ENCODE assay signal across 13 cellular contexts in the genomic region with DNA sequence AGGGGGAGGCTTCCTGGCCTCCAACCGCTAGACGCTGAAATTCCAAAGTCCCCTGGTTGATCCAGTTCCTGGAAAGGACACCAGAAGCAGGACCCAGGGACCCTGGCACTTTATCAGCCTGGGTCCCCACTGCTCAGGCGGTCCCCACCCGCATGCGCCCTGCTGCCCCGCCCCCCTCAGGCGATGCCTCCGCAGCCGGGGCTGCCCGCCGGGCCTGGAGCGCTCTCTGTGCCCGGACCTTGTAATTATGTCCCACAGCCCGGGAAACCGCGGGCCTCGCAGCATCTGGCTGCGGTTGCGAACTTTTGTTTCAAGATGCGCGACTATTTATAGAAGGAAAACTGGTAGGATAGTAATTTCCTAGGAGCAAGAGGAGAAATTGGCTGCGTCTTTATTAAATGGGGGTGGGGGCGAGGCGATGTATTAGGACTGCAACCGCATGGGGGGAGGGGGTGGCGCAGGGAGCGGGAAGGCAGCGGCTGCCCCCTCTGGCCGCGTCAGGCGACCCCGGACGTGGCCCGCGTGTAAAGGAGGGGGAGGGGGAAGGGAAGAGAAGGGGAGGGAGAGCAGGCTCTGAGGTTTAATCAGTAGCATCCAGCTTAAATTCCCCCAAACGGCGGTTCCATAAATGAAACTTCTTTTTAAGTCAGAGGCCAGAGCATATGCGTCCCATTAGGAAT. TPM values are rescaled to one million over a fixed set of nuclear protein-coding genes. Genes with fewer than 3 reads are reported as not detected.
A peak's percentile ranks its signal among the peaks of the same experiment; 100 is the strongest.
DNase-seq lines count a peak whose midpoint lies in the region; ATAC-seq, FAIRE-seq and TF ChIP-seq lines count a peak whose summit lies in the region.
"Had no signal": no experiment of that assay in that cellular context is flagged by ENCODE, and none has a peak within 500 bp of the region (broad histone marks: within the 10 kb centered on the region; RNA-seq: fewer than 3 reads in every experiment).

No MANE protein-coding gene starts in this region.

- H3K9me3 ChIP-seq in Loucy (ENCODE audit: insufficient read depth, low read depth, low read length) (no peaks in the 10 kb centered on the region), H1 (ENCODE audit: insufficient read depth in 2 of 2, low read depth in 1 of 2, low read length in 1 of 2) (peaks cover 5 to 14% of the 10 kb centered on the region in 2 experiments; a peak in 3 of 4 replicates)
- H3K9me3 ChIP-seq: colonic mucosa had no signal

- H3K79me2 ChIP-seq in Loucy (ENCODE audit: insufficient read depth, low read length), result peaks cover 98% of the 10 kb centered on the region
- H3K79me2 ChIP-seq in H1 (ENCODE audit: control insufficient read depth in 1 of 2, insufficient read depth in 2 of 2, low read length in 2 of 2), result no peaks in the 10 kb centered on the region

- H4K20me1 ChIP-seq in Loucy (ENCODE audit: insufficient read depth, low read length, poor library complexity, severe bottlenecking) (peaks cover 25% of the 10 kb centered on the region), H1 (replicated peaks in 1 of 2; ENCODE audit: control insufficient read depth in 1 of 2, insufficient read depth in 2 of 2, low read length in 2 of 2) (peaks cover 0 to 15% of the 10 kb centered on the region in 2 experiments)

- peak overlapping the region; percentile 27 for H3K4me3 ChIP-seq in BJ (ENCODE audit: low read depth, low read length)
- H3K4me3 ChIP-seq in Loucy (ENCODE audit: low read length, poor library complexity, severe bottlenecking), result peak overlapping the region; percentile 88
- peak overlapping the region; percentile 2 to 58 (median 22); a peak in 6 of 8 replicates for H3K4me3 ChIP-seq in H1 (ENCODE audit: extremely low read depth in 1 of 4, insufficient read depth in 2 of 4, low read depth in 3 of 4, low read length in 4 of 4)
- H3K4me3 ChIP-seq: colonic mucosa, lung had no signal

- no peak for FAIRE-seq in H1 (lab: Jason Lieb, UNC)

- no peak overlapping the region for H3K27ac Mint-ChIP-seq in neural crest cell (ENCODE audit: unreplicated experiment)

- peak overlapping the region; percentile 48 for H3K18ac ChIP-seq in H1 (ENCODE audit: extremely low read depth, low read length)

- WGBS in H1 (ENCODE audit: extremely low coverage in 1 of 2, insufficient coverage in 1 of 2, insufficient read length in 1 of 2, insufficient replicate concordance in 2 of 2, low coverage in 1 of 2, low lambda C conversion rate in 2 of 2, missing lambda C conversion rate in 1 of 2), 2 experiments, result 7% methylated on average over 20 of the region's 38 CpGs; no CpG with 5 or more reads in 1 of the 2 experiments

- peak overlapping the region; percentile 25; the same call in 1 of the 2 replicates for H4K8ac ChIP-seq in H1 (ENCODE audit: extremely low read depth, insufficient read depth, low read length)

- H3K36me3 Mint-ChIP-seq in neural crest cell (ENCODE audit: low read depth), result peaks cover 2% of the 10 kb centered on the region

- no peak overlapping the region for H2BK5ac ChIP-seq in H1 (ENCODE audit: low read depth, low read length)

- no peak overlapping the region for H2BK12ac ChIP-seq in H1 (ENCODE audit: low read depth, low read length)

- TF ChIP-seq RAD21 in H1 (IDR thresholded peaks at IDR 0.05 in 1 of 2, conservative IDR thresholded peaks at IDR 0.05 in 1 of 2; ENCODE audit: low read depth in 2 of 2, low read length in 2 of 2), result no peak; a peak in 1 of 4 replicates

- H3K4me3 Mint-ChIP-seq in neural crest cell, result peak overlapping the region; percentile 86

- no peak overlapping the region for H4K91ac ChIP-seq in H1 (replicated peaks; ENCODE audit: insufficient read length, low read length)

- peaks cover 58% of the 10 kb centered on the region for H3K27me3 Mint-ChIP-seq in neural crest cell (ENCODE audit: low read depth)

- H3K23ac ChIP-seq in H1 (ENCODE audit: insufficient read length), result no peak overlapping the region

- no peak for ATAC-seq in GM18858 (IDR thresholded peaks at IDR 0.05; ENCODE audit: unreplicated experiment)
- ATAC-seq: Right ventricle myocardium inferior had no signal

- TF ChIP-seq EP300 in H1 (IDR thresholded peaks at IDR 0.05; ENCODE audit: borderline replicate concordance in 1 of 2, low read depth in 2 of 2, low read length in 2 of 2), result no peak

- peaks cover 28% of the 10 kb centered on the region for H3K27me3 ChIP-seq in BJ (ENCODE audit: control insufficient read depth, insufficient read depth, low read length)
- peaks cover 9% of the 10 kb centered on the region for H3K27me3 ChIP-seq in Loucy (ENCODE audit: insufficient read depth, low read length, poor library complexity, severe bottlenecking)
- H3K27me3 ChIP-seq in H1 (replicated peaks in 1 of 4; ENCODE audit: control insufficient read depth in 3 of 4, extremely low read depth in 1 of 4, insufficient read depth in 3 of 4, low read length in 3 of 4), result peaks cover 58 to 94% (median 85%) of the 10 kb centered on the region in 4 experiments

- H3K36me3 ChIP-seq in BJ (ENCODE audit: control insufficient read depth, insufficient read depth, low read length) (no peaks in the 10 kb centered on the region), Loucy (ENCODE audit: insufficient read depth, low read length) (no peaks in the 10 kb centered on the region), H1 (ENCODE audit: control insufficient read depth in 2 of 4, insufficient read depth in 4 of 4, low read length in 3 of 4) (peaks cover 0 to 18% (median 0%) of the 10 kb centered on the region in 4 experiments; a peak in 3 of 8 replicates)
- H3K36me3 ChIP-seq: colonic mucosa had no signal

- no peaks in the 10 kb centered on the region for H3F3A ChIP-seq in Loucy (ENCODE audit: low read depth)

- TF ChIP-seq CTCF in BJ (IDR thresholded peaks at IDR 0.05; ENCODE audit: insufficient read depth, low read depth, low read length), result no peak
- TF ChIP-seq CTCF in Loucy (conservative IDR thresholded peaks at IDR 0.05; ENCODE audit: low read length), result peak; percentile 23
- TF ChIP-seq CTCF in H1 (IDR thresholded peaks at IDR 0.05; ENCODE audit: control extremely low read depth in 1 of 3, insufficient read depth in 1 of 3, low read depth in 1 of 3, low read length in 3 of 3), result peak in 2 of 3 experiments; percentile 6 to 13; a peak in 2 of 4 replicates
- no peak for TF ChIP-seq CTCF in neural crest cell (conservative IDR thresholded peaks at IDR 0.05)

- peak overlapping the region; percentile 75 for H3K9ac ChIP-seq in Loucy (ENCODE audit: low read depth, low read length, poor library complexity, severe bottlenecking)
- H3K9ac ChIP-seq in H1 (replicated peaks in 1 of 4; ENCODE audit: extremely low read depth in 1 of 4, low read depth in 3 of 4, low read length in 3 of 4), result no peak overlapping the region

- no peaks in the 10 kb centered on the region for H3K9me3 Mint-ChIP-seq in neural crest cell

- H3K9me2 ChIP-seq in Loucy (replicated peaks; ENCODE audit: low read depth, low read length), result no peaks in the 10 kb centered on the region

- CTCF ChIA-PET in BJ (lab: Yijun Ruan, JAX), result interaction anchor here (1.1 kb wide), 1 partner anchor 387 kb away, joined by 3 read pairs; no protein-coding TSS in a partner anchor
- CTCF ChIA-PET in H1 (lab: Charles Lee; ENCODE audit: partially characterized antibody), result interaction anchor here (1.1 to 3.5 kb wide), 9 partner anchors 12 to 288 kb away, joined by 3 to 25 read pairs (median 5); no protein-coding TSS in a partner anchor

- DNase-seq in BJ (ENCODE audit: low read depth) (no peak), H1 (ENCODE audit: low read depth in 1 of 2, low spot score in 2 of 2) (peak in 1 of 2 experiments; percentile 73), neural crest cell (ENCODE audit: low read depth, low spot score) (no peak), DMS114 treated with DMSO at 0.1 percent for 48 hours (lab: John Stamatoyannopoulos, UW; ENCODE audit: unreplicated experiment) (no peak), epidermal melanocyte (ENCODE audit: insufficient read length, low spot score) (no peak), OCI-M1 (lab: John Stamatoyannopoulos, UW) (no peak)
- DNase-seq: colonic mucosa, GDM1, NCI-H1048 had no signal

- H3K56ac ChIP-seq in H1 (replicated peaks; ENCODE audit: insufficient read length, low read depth, low read length), result no peak overlapping the region

- H3K23me2 ChIP-seq in H1 (ENCODE audit: low read depth, low read length), result peaks cover 1% of the 10 kb centered on the region; the same call in 1 of the 2 replicates

- H2BK15ac ChIP-seq in H1 (ENCODE audit: low read length), result no peak overlapping the region

- peaks cover 43% of the 10 kb centered on the region for H3K4me1 Mint-ChIP-seq in neural crest cell

- peaks cover 51% of the 10 kb centered on the region for H3K4me1 ChIP-seq in Loucy (ENCODE audit: insufficient read depth, low read length, poor library complexity, severe bottlenecking)
- H3K4me1 ChIP-seq in H1 (replicated peaks in 1 of 4; ENCODE audit: control insufficient read depth in 3 of 4, insufficient read depth in 4 of 4, low read length in 3 of 4), result peaks cover 0 to 50% (median 35%) of the 10 kb centered on the region in 4 experiments; a peak in 6 of 7 replicates
- H3K4me1 ChIP-seq: colonic mucosa had no signal

- no peak overlapping the region for H4K5ac ChIP-seq in H1 (ENCODE audit: insufficient read length, low read depth, low read length)

- H2AFZ ChIP-seq in Loucy (ENCODE audit: low read length) (peak overlapping the region; percentile 43), H1 (ENCODE audit: low read length) (no peak overlapping the region)

- no peak overlapping the region for H3K14ac ChIP-seq in H1 (ENCODE audit: insufficient read length)

- H2BK120ac ChIP-seq in H1 (replicated peaks; ENCODE audit: low read depth, low read length), result no peak overlapping the region

- no peak for TF ChIP-seq POLR2A in H1 (IDR thresholded peaks at IDR 0.05; ENCODE audit: control extremely low read depth in 1 of 2, low read depth in 2 of 2, low read length in 2 of 2)

- no peak overlapping the region for H3K27ac ChIP-seq in H1 (ENCODE audit: low read depth, low read length)
- H3K27ac ChIP-seq: colonic mucosa had no signal

- no peaks in the 10 kb centered on the region for H3K79me1 ChIP-seq in H1 (ENCODE audit: low read depth, low read length)

- H2BK20ac ChIP-seq in H1 (ENCODE audit: low read length), result no peak overlapping the region

- POLR2A ChIA-PET in BJ (lab: Charles Lee) (no interaction called here), H1 (lab: Charles Lee; ENCODE audit: partially characterized antibody) (no interaction called here)

- H3K4me2 ChIP-seq in Loucy (ENCODE audit: low read depth, low read length, poor library complexity, severe bottlenecking) (peak overlapping the region; percentile 94), H1 (ENCODE audit: insufficient read depth in 1 of 2, low read depth in 2 of 2, low read length in 2 of 2) (peak overlapping the region; percentile 63 to 92)

- H3K4ac ChIP-seq in H1 (replicated peaks; ENCODE audit: insufficient read length, low read depth, low read length), result no peak overlapping the region

- H2AK5ac ChIP-seq in H1 (ENCODE audit: low read depth, low read length), result no peak overlapping the region

RNA-seq across cellular contexts. Expression of gene WNT7B, which starts 6.1 kb away (rescaled TPM):
- polyA plus RNA-seq in BJ (2011; rRNA removed), result 0.04 TPM in 1 of 2 replicates, not detected in the other
- polyA minus RNA-seq in BJ (2011; rRNA and poly(A)+ RNA removed), result not detected in 2 replicates
- 0.13 and 0.24 TPM in 2 replicates for total RNA-seq in H1 (2021; fragmentation: NEBNext Ultra II Directional; extraction: Animal tissue kit (Norgen Biotek cat#: 25700))
- 0.14 and 0.24 TPM in 2 replicates for polyA plus RNA-seq in H1 (2011; rRNA removed)
- polyA plus RNA-seq in H1 (2011; cell fraction: cytosol; rRNA removed), result 0.12 TPM
- polyA plus RNA-seq in H1 (2011; cell fraction: nucleus; rRNA removed), result 0.27 TPM
- 0.14 to 0.46 TPM (median 0.23 TPM) in 4 replicates for polyA plus RNA-seq in H1 (2012, experiment 1 of 2)
- polyA plus RNA-seq in H1 (2012, experiment 2 of 2), result 0.29 TPM
- 0.08 TPM for polyA plus RNA-seq in H1 (2013, experiment 1 of 2)
- 0.13 TPM for polyA plus RNA-seq in H1 (2013, experiment 2 of 2)
- 0.16 and 0.17 TPM in 2 replicates for polyA minus RNA-seq in H1 (2011; rRNA and poly(A)+ RNA removed)
- polyA minus RNA-seq in H1 (2011; cell fraction: cytosol; rRNA and poly(A)+ RNA removed), result not detected
- 0.30 TPM for polyA minus RNA-seq in H1 (2011; cell fraction: nucleus; rRNA and poly(A)+ RNA removed)
- total RNA-seq in neural crest cell, result 12.6 and 14.2 TPM in 2 replicates
- total RNA-seq: Right ventricle myocardium inferior had no signal

Comparison
In these comparisons a context has a peak if more than half of its experiments do, and no peak if none do; other contexts are left out.
1. H3K4me3 ChIP-seq: peak in every context shown above with its lines; median percentile 88 in Loucy; 27 in BJ; 22 in H1.
2. CTCF ChIP-seq: peak in Loucy (single experiment) and H1 (2 of 3); none in BJ (single experiment) and neural crest cell (single experiment).
3. RNA of gene WNT7B, which starts 6.1 kb away (total RNA-seq): 12.6 to 14.2 TPM in neural crest cell; 0.13 to 0.24 TPM in H1; every median in the first group is over 10 times any median in the second.